ENCODE assay signal across 1 cellular context in genomic region chr5:161751265-161751664, GRCh38.
TF ChIP-seq lines count a peak whose summit lies in the region.

No MANE protein-coding gene starts in this region.

TF ChIP-seq in WTC11, 78 proteins besides CTCF, POLR2A, EP300 and RAD21 (continued from another document):
- TF ChIP-seq E2F4 (CRISPR knock-in tag; IDR thresholded peaks at IDR 0.05; ENCODE audit: borderline replicate concordance, low read depth), result no peak
- TF ChIP-seq ESRRA (CRISPR knock-in tag; IDR thresholded peaks at IDR 0.05; ENCODE audit: borderline replicate concordance), result no peak
